Comparison of ENCODE assay signal across 17 cellular contexts in genomic region chr18:54154231-54154630, GRCh38.
DNase-seq lines count a peak whose midpoint lies in the region; ATAC-seq and TF ChIP-seq lines count a peak whose summit lies in the region.
"Had no signal": no experiment of that assay in that cellular context is flagged by ENCODE, and none has a peak within 500 bp of the region (broad histone marks: within the 10 kb centered on the region; RNA-seq: fewer than 3 reads in every experiment).

No MANE protein-coding gene starts in this region.

- DNase-seq in activated naive CD4-positive, alpha-beta T cell treated with anti-CD3 and anti-CD28 coated beads, Interleukin-2, amount 50 U/mL, for 16 hours = no peak
- no peak for DNase-seq in endothelial cell (ENCODE audit: low spot score)
- DNase-seq in left lung = no peak
- DNase-seq in renal cortical epithelial cell (ENCODE audit: low read depth) = peak; percentile 29
- DNase-seq: C1 segment of cervical spinal cord; Calu3; CD4-positive, alpha-beta memory T cell; COR-L47; DMS53; DMS79 treated with DMSO at 0.1 percent for 48 hours; GF-D8; GOT3; H7; HCEC 1CT had no signal

- no peak for TF ChIP-seq CTCF in endothelial cell (IDR thresholded peaks at IDR 0.05; ENCODE audit: unreplicated experiment)
- no peak for TF ChIP-seq CTCF in left lung (IDR thresholded peaks at IDR 0.05)

- H3K36me3 ChIP-seq in left lung = peaks cover 0 to 72% of the 10 kb centered on the region in 2 donors

- H3K4me3 Mint-ChIP-seq in activated naive CD4-positive, alpha-beta T cell treated with anti-CD3 and anti-CD28 coated beads, Interleukin-2, amount 50 U/mL, for 24 hours = no peak overlapping the region
- peak overlapping the region; percentile 32 for H3K4me3 Mint-ChIP-seq in endothelial cell (ENCODE audit: unreplicated experiment)
- no peak overlapping the region for H3K4me3 Mint-ChIP-seq in activated T-helper 17 cell treated with anti-CD3 and anti-CD28 coated beads, Interleukin-2, amount 50 U/mL, for 72 hours
- H3K4me3 Mint-ChIP-seq: CD4-positive, alpha-beta memory T cell had no signal

- no peak overlapping the region for H3K4me3 ChIP-seq in left lung

- peak overlapping the region; percentile 59 for H3K27ac Mint-ChIP-seq in activated naive CD4-positive, alpha-beta T cell treated with anti-CD3 and anti-CD28 coated beads, Interleukin-2, amount 50 U/mL, for 24 hours
- H3K27ac Mint-ChIP-seq in endothelial cell (ENCODE audit: unreplicated experiment) = no peak overlapping the region
- H3K27ac Mint-ChIP-seq in activated T-helper 17 cell treated with anti-CD3 and anti-CD28 coated beads, Interleukin-2, amount 50 U/mL, for 72 hours = no peak overlapping the region

- H3K36me3 Mint-ChIP-seq in activated naive CD4-positive, alpha-beta T cell treated with anti-CD3 and anti-CD28 coated beads, Interleukin-2, amount 50 U/mL, for 24 hours = peaks cover 36% of the 10 kb centered on the region
- peaks cover 37% of the 10 kb centered on the region for H3K36me3 Mint-ChIP-seq in endothelial cell (ENCODE audit: low read depth, unreplicated experiment)
- H3K36me3 Mint-ChIP-seq in activated T-helper 17 cell treated with anti-CD3 and anti-CD28 coated beads, Interleukin-2, amount 50 U/mL, for 72 hours (ENCODE audit: low read depth) = peaks cover 80% of the 10 kb centered on the region

- H3K4me1 ChIP-seq in left lung = peaks cover 0 to 8% of the 10 kb centered on the region in 2 donors

- ATAC-seq in left lung = peak; percentile 81
- ATAC-seq in GM18870 (IDR thresholded peaks at IDR 0.05; ENCODE audit: unreplicated experiment) = no peak
- ATAC-seq in activated T-helper 17 cell treated with anti-CD3 and anti-CD28 coated beads, Interleukin-2, amount 50 U/mL, for 72 hours (replicated peaks) = no peak

- intact Hi-C loops in left lung (cut with DNase I) = no loop called here

- no peaks in the 10 kb centered on the region for H3K9me3 Mint-ChIP-seq in activated naive CD4-positive, alpha-beta T cell treated with anti-CD3 and anti-CD28 coated beads, Interleukin-2, amount 50 U/mL, for 24 hours
- H3K9me3 Mint-ChIP-seq in endothelial cell (ENCODE audit: unreplicated experiment) = no peaks in the 10 kb centered on the region
- no peaks in the 10 kb centered on the region for H3K9me3 Mint-ChIP-seq in activated T-helper 17 cell treated with anti-CD3 and anti-CD28 coated beads, Interleukin-2, amount 50 U/mL, for 72 hours
- H3K9me3 Mint-ChIP-seq: CD4-positive, alpha-beta memory T cell had no signal

- H3K27me3 Mint-ChIP-seq in activated naive CD4-positive, alpha-beta T cell treated with anti-CD3 and anti-CD28 coated beads, Interleukin-2, amount 50 U/mL, for 24 hours = no peaks in the 10 kb centered on the region
- H3K27me3 Mint-ChIP-seq in endothelial cell (ENCODE audit: unreplicated experiment) = peaks cover 2% of the 10 kb centered on the region
- H3K27me3 Mint-ChIP-seq in activated T-helper 17 cell treated with anti-CD3 and anti-CD28 coated beads, Interleukin-2, amount 50 U/mL, for 72 hours = no peaks in the 10 kb centered on the region
- H3K27me3 Mint-ChIP-seq: CD4-positive, alpha-beta memory T cell had no signal

- H3K27me3 ChIP-seq in left lung = no peaks in the 10 kb centered on the region

- H3K27ac ChIP-seq in left lung = no peak overlapping the region

- H3K9me3 ChIP-seq in left lung = no peaks in the 10 kb centered on the region

- peaks cover 19% of the 10 kb centered on the region for H3K4me1 Mint-ChIP-seq in activated naive CD4-positive, alpha-beta T cell treated with anti-CD3 and anti-CD28 coated beads, Interleukin-2, amount 50 U/mL, for 24 hours
- peaks cover 3% of the 10 kb centered on the region for H3K4me1 Mint-ChIP-seq in endothelial cell (ENCODE audit: unreplicated experiment)
- peaks cover 17% of the 10 kb centered on the region for H3K4me1 Mint-ChIP-seq in activated T-helper 17 cell treated with anti-CD3 and anti-CD28 coated beads, Interleukin-2, amount 50 U/mL, for 72 hours
